Comparison of ENCODE assay signal across 13 cellular contexts in genomic region chrX:131745942-131746489, GRCh38.
DNase-seq lines count a peak whose midpoint lies in the region; ATAC-seq and TF ChIP-seq lines count a peak whose summit lies in the region.
"Had no signal": no experiment of that assay in that cellular context is flagged by ENCODE, and none has a peak within 500 bp of the region (broad histone marks: within the 10 kb centered on the region; RNA-seq: fewer than 3 reads in every experiment).

No MANE protein-coding gene starts in this region.

- peaks cover 17 to 50% (median 34%) of the 10 kb centered on the region in 11 experiments for H3K9me3 ChIP-seq in BLaER1 treated with 17β-estradiol and CSF1 and Interleukin-3, amounts not matched to agents 10 nM and 100 nM (replicated peaks in 1 of 11)
- H3K9me3 ChIP-seq in fibroblast of lung (ENCODE audit: control insufficient read depth, insufficient read depth, low read depth, low read length) = no peaks in the 10 kb centered on the region
- H3K9me3 ChIP-seq: adrenal gland, Peyer's patch had no signal

- peaks cover 41 to 97% (median 90%) of the 10 kb centered on the region in 11 experiments for H3K36me3 ChIP-seq in BLaER1 treated with 17β-estradiol and CSF1 and Interleukin-3, amounts not matched to agents 10 nM and 100 nM
- H3K36me3 ChIP-seq in fibroblast of lung (ENCODE audit: control insufficient read depth, insufficient read depth, low read length) = no peaks in the 10 kb centered on the region
- H3K36me3 ChIP-seq: adrenal gland, Peyer's patch had no signal

- peak; percentile 47 for DNase-seq in RPMI8226
- no peak for DNase-seq in fibroblast of lung (ENCODE audit: low read depth in 2 of 2)
- DNase-seq in cortex of kidney (lab: John Stamatoyannopoulos, UW) = no peak
- DNase-seq in foreskin fibroblast = no peak
- no peak for DNase-seq in activated T-cell treated with anti-CD3 and anti-CD28 coated beads, Interleukin-2, amount 50 U/mL, for 1 hour
- DNase-seq: foreskin keratinocyte, islet precursor cell had no signal

- peak overlapping the region; percentile 36 to 82 (median 60) for H3K4me2 ChIP-seq in BLaER1 treated with 17β-estradiol and CSF1 and Interleukin-3, amounts not matched to agents 10 nM and 100 nM
- peak overlapping the region; percentile 71 for H3K4me2 ChIP-seq in fibroblast of lung (ENCODE audit: extremely low read depth, insufficient read depth, low read length)
- H3K4me2 ChIP-seq: GM23338 had no signal

- H3K4me1 ChIP-seq in BLaER1 treated with 17β-estradiol and CSF1 and Interleukin-3, amounts not matched to agents 10 nM and 100 nM = no peaks in the 10 kb centered on the region
- no peaks in the 10 kb centered on the region for H3K4me1 ChIP-seq in fibroblast of lung (ENCODE audit: control insufficient read depth, extremely low read depth, insufficient read depth, low read length)
- H3K4me1 ChIP-seq: adrenal gland, foreskin keratinocyte, Peyer's patch had no signal

- peak overlapping the region; percentile 56 to 69 (median 64) for H3K4me3 ChIP-seq in BLaER1 treated with 17β-estradiol and CSF1 and Interleukin-3, amounts not matched to agents 10 nM and 100 nM
- no peak overlapping the region for H3K4me3 ChIP-seq in fibroblast of lung (replicated peaks in 1 of 4; ENCODE audit: control extremely low read depth in 1 of 4, insufficient read depth in 1 of 4, low read depth in 3 of 4, low read length in 4 of 4)
- H3K4me3 ChIP-seq in foreskin fibroblast (ENCODE audit: low read depth in 1 of 2, low read length in 2 of 2) = no peak overlapping the region
- H3K4me3 ChIP-seq: GM23338 had no signal

- peak overlapping the region in 10 of 11 experiments; percentile 29 to 88 (median 80); a peak in 18 of 22 replicates for H3K9ac ChIP-seq in BLaER1 treated with 17β-estradiol and CSF1 and Interleukin-3, amounts not matched to agents 10 nM and 100 nM
- H3K9ac ChIP-seq in fibroblast of lung (ENCODE audit: insufficient read depth, low read length) = no peak overlapping the region

- H3K79me2 ChIP-seq in fibroblast of lung (ENCODE audit: control insufficient read depth, insufficient read depth, low read length) = no peaks in the 10 kb centered on the region

- H2AFZ ChIP-seq in fibroblast of lung (ENCODE audit: low read length) = no peak overlapping the region
- H2AFZ ChIP-seq: GM23338 had no signal

- no peaks in the 10 kb centered on the region for H4K20me1 ChIP-seq in BLaER1 treated with 17β-estradiol and CSF1 and Interleukin-3, amounts not matched to agents 10 nM and 100 nM
- H4K20me1 ChIP-seq in fibroblast of lung (ENCODE audit: control insufficient read depth, extremely low read depth, insufficient read depth, low read length) = no peaks in the 10 kb centered on the region

- no peaks in the 10 kb centered on the region for H3K27me3 ChIP-seq in BLaER1 treated with 17β-estradiol and CSF1 and Interleukin-3, amounts not matched to agents 10 nM and 100 nM
- no peaks in the 10 kb centered on the region for H3K27me3 ChIP-seq in fibroblast of lung (ENCODE audit: control insufficient read depth, insufficient read depth, low read length)
- H3K27me3 ChIP-seq: adrenal gland, foreskin keratinocyte, Peyer's patch had no signal

- ATAC-seq in GM18867 (IDR thresholded peaks at IDR 0.05; ENCODE audit: unreplicated experiment) (peak; percentile 32), GM21786 (IDR thresholded peaks at IDR 0.05; ENCODE audit: unreplicated experiment) (no peak)
- ATAC-seq: foreskin keratinocyte, GM23338 had no signal

- peak overlapping the region in 8 of 11 experiments; percentile 61 to 92 (median 90); a peak in 16 of 22 replicates for H3K27ac ChIP-seq in BLaER1 treated with 17β-estradiol and CSF1 and Interleukin-3, amounts not matched to agents 10 nM and 100 nM
- H3K27ac ChIP-seq in fibroblast of lung (ENCODE audit: insufficient read depth, low read length) = no peak overlapping the region
- H3K27ac ChIP-seq: foreskin keratinocyte had no signal

- TF ChIP-seq CTCF in fibroblast of lung (conservative IDR thresholded peaks at IDR 0.05 in 1 of 2, IDR thresholded peaks at IDR 0.05 in 1 of 2; ENCODE audit: low read depth in 1 of 2, low read length in 2 of 2) (no peak), foreskin fibroblast (IDR thresholded peaks at IDR 0.05; ENCODE audit: low read depth, low read length) (no peak)

Comparison
In these comparisons a context has a peak if more than half of its experiments do, and no peak if none do; other contexts are left out.
1. H3K4me3 ChIP-seq: peak in BLaER1 treated with 17β-estradiol and CSF1 and Interleukin-3, amounts not matched to agents 10 nM and 100 nM (10 of 10); none in fibroblast of lung (0 of 4) and foreskin fibroblast (0 of 2).